In genomic region chrX:150880808-150881165, GRCh38 we compare ENCODE assay signal across 15 cellular contexts. TPM values are rescaled to one million over a fixed set of nuclear protein-coding genes. Genes with fewer than 3 reads are reported as not detected.
DNase-seq lines count a peak whose midpoint lies in the region; ATAC-seq, FAIRE-seq and TF ChIP-seq lines count a peak whose summit lies in the region.
"Had no signal": no experiment of that assay in that cellular context is flagged by ENCODE, and none has a peak within 500 bp of the region (broad histone marks: within the 10 kb centered on the region; RNA-seq: fewer than 3 reads in every experiment).

No MANE protein-coding gene starts in this region.

- peak; percentile 29 for ATAC-seq in GM19023 (IDR thresholded peaks at IDR 0.05; ENCODE audit: unreplicated experiment)
- ATAC-seq in HG03159 (IDR thresholded peaks at IDR 0.05; ENCODE audit: unreplicated experiment) = peak; percentile 14
- peak; percentile 86 for ATAC-seq in K562
- ATAC-seq in HG03565 (IDR thresholded peaks at IDR 0.05; ENCODE audit: unreplicated experiment) = no peak
- ATAC-seq: mucosa of descending colon had no signal

- intact Hi-C loops in K562 (cut with micrococcal nuclease) = no loop called here

- no peak for TF ChIP-seq EP300 in K562 (IDR thresholded peaks at IDR 0.05; ENCODE audit: low read length)

- TF ChIP-seq POLR2A in K562 (conservative IDR thresholded peaks at IDR 0.05) = no peak

- H3K27me3 ChIP-seq in K562 (ENCODE audit: control insufficient read depth in 2 of 2, insufficient read depth in 2 of 2, low read length in 2 of 2) = no peaks in the 10 kb centered on the region
- H3K27me3 ChIP-seq: tibial nerve had no signal

- whole genome bisulfite sequencing in K562 (ENCODE audit: insufficient coverage, low coverage, missing lambda C conversion rate) = 47% methylated on average over 2 of the region's 2 CpGs

- no peak for TF ChIP-seq RAD21 in K562 (CRISPR knock-in tag; conservative IDR thresholded peaks at IDR 0.05 in 1 of 2, IDR thresholded peaks at IDR 0.05 in 1 of 2)

- CTCF ChIA-PET in K562 (lab: Yijun Ruan, JAX; ENCODE audit: low intra/inter-chr PET ratio) = no interaction called here

- no peak for FAIRE-seq in K562 (lab: Jason Lieb, UNC)
- FAIRE-seq: H54 had no signal

- H2AFZ ChIP-seq in K562 (ENCODE audit: low read depth, low read length) = no peak overlapping the region

- peak overlapping the region; percentile 32; the same call in 1 of the 3 replicates for H3K27ac ChIP-seq in K562 (ENCODE audit: extremely low read depth, low read depth, low read length)
- H3K27ac ChIP-seq: prostate gland, tibial nerve had no signal

- in situ Hi-C loops in K562 (cut with MboI) = no loop called here

- no peaks in the 10 kb centered on the region; a peak in 1 of 5 replicates for H3K4me1 ChIP-seq in K562 (replicated peaks in 1 of 2; ENCODE audit: control insufficient read depth in 2 of 2, insufficient read depth in 2 of 2, low read length in 2 of 2)
- H3K4me1 ChIP-seq: prostate gland, tibial nerve had no signal

- no peak overlapping the region for H3K4me3 ChIP-seq in K562
- H3K4me3 ChIP-seq: mucosa of descending colon, prostate gland, tibial nerve had no signal

- TF ChIP-seq CTCF in K562 (IDR thresholded peaks at IDR 0.05 in 2 of 3, conservative IDR thresholded peaks at IDR 0.05 in 1 of 3; ENCODE audit: insufficient read depth in 2 of 3, low read depth in 1 of 3, low read length in 3 of 3) = 0 out of 6 replicates have a peak, but pooled peaks of 1 of the 3 experiments have one; percentile 16

- H3K4me2 ChIP-seq in K562 (ENCODE audit: insufficient read depth, low read length) = no peak overlapping the region

- H3K36me3 ChIP-seq in K562 (ENCODE audit: control insufficient read depth, insufficient read depth, low read length) = no peaks in the 10 kb centered on the region
- H3K36me3 ChIP-seq: prostate gland, tibial nerve had no signal

- DNase-seq in NCI-H2029 (lab: John Stamatoyannopoulos, UW) (peak; percentile 20), NCI-H2029 treated with DMSO at 0.1 percent for 48 hours (lab: John Stamatoyannopoulos, UW) (no peak), K562 (ENCODE audit: extremely low read depth in 1 of 4, low spot score in 3 of 4) (no peak), NCI-H2196 (lab: John Stamatoyannopoulos, UW; ENCODE audit: unreplicated experiment) (no peak), SIG-M5 treated with dmso at 0.1 percent for 504 hours (lab: John Stamatoyannopoulos, UW; ENCODE audit: unreplicated experiment) (no peak)
- DNase-seq: mucosa of descending colon; NCI-H446; stimulated activated CD4-positive, alpha-beta T cell treated with anti-CD3 and anti-CD28 coated beads, Interleukin-15, amount 100 ng/mL, for 24 hours; T-helper 9 cell had no signal

- H3K9ac ChIP-seq in K562 (ENCODE audit: insufficient read depth in 1 of 2, low read depth in 2 of 2, low read length in 2 of 2) = peak overlapping the region in 1 of 2 experiments; percentile 17; a peak in 1 of 4 replicates

- H4K20me1 ChIP-seq in K562 (replicated peaks; ENCODE audit: control insufficient read depth, insufficient read depth, low read length) = no peaks in the 10 kb centered on the region

- no TSS peak for BruUV-seq in K562 (replicated peaks; lab: Mats Ljungman, UMichigan)

- no peaks in the 10 kb centered on the region; the same call in 2 of the 3 replicates for H3K79me2 ChIP-seq in K562 (ENCODE audit: control insufficient read depth, insufficient read depth, low read length)

- POLR2A ChIA-PET in K562 (lab: Yijun Ruan, JAX) = interaction anchor here (1.8 kb wide), 1 partner anchor 9 kb away, joined by 4 read pairs; no protein-coding TSS in a partner anchor

- H3K9me3 ChIP-seq in K562 (replicated peaks; ENCODE audit: control insufficient read depth, insufficient read depth, low read depth, low read length) = 0 out of 2 replicates have a peak, but pooled peaks cover 2% of the 10 kb centered on the region
- H3K9me3 ChIP-seq: mucosa of descending colon, prostate gland, tibial nerve had no signal

- H3K9me1 ChIP-seq in K562 (ENCODE audit: control insufficient read depth, insufficient read depth, low read length) = no peaks in the 10 kb centered on the region

TF ChIP-seq in K562, 482 proteins besides CTCF, POLR2A, EP300 and RAD21 (continues in another document):
- no peak for TF ChIP-seq ZNF41 (CRISPR knock-in tag; conservative IDR thresholded peaks at IDR 0.05)
- no peak for TF ChIP-seq AFF4 (CRISPR knock-in tag; IDR thresholded peaks at IDR 0.05)
- TF ChIP-seq ZNF584 (CRISPR knock-in tag; IDR thresholded peaks at IDR 0.05; ENCODE audit: low read depth) = no peak
- no peak for TF ChIP-seq ZNF592 (IDR thresholded peaks at IDR 0.05)
- no peak for TF ChIP-seq LCOR (CRISPR knock-in tag; IDR thresholded peaks at IDR 0.05)
- TF ChIP-seq MAFF (IDR thresholded peaks at IDR 0.05; ENCODE audit: low read length) = no peak
- TF ChIP-seq SMAD3 (CRISPR knock-in tag; conservative IDR thresholded peaks at IDR 0.05) = no peak
- no peak for TF ChIP-seq ZNF274 (IDR thresholded peaks at IDR 0.05; ENCODE audit: borderline replicate concordance, low read depth, low read length)
- TF ChIP-seq PHB (CRISPR knock-in tag; IDR thresholded peaks at IDR 0.05) = no peak

RNA-seq across cellular contexts. Expression of gene CD99L2, which starts 17.7 kb away (rescaled TPM):
- total RNA-seq in K562 (2011; cell fraction: chromatin; rRNA removed; ENCODE audit: low replicate concordance) = 18.1 and 26.2 TPM in 2 replicates
- 25.0 and 27.5 TPM in 2 replicates for total RNA-seq in K562 (2011; cell fraction: nucleolus; rRNA removed)
- total RNA-seq in K562 (2011; cell fraction: nucleoplasm; rRNA removed) = 27.9 and 31.7 TPM in 2 replicates
- total RNA-seq in K562 (2014; rRNA removed) (10.2 and 11.7 TPM in 2 replicates), K562 (2014; rRNA removed; fragmentation: Illumina TruSeq; extraction: Trizol) (9.6 and 10.4 TPM in 2 replicates), K562 (2015; rRNA removed; fragmentation: Illumina TruSeq; extraction: Trizol) (14.6 and 15.0 TPM in 2 replicates), K562 (2021) (19.0 and 19.6 TPM in 2 replicates)
- polyA plus RNA-seq in K562 (2011; rRNA removed) (11.9 and 15.0 TPM in 2 replicates), K562 (2014; fragmentation: Illumina TruSeq; extraction: Trizol) (17.6 and 18.0 TPM in 2 replicates), K562 (2014; fragmentation: Nextera tagmentation; extraction: Ambion mirVana) (1 to 10 TPM in 1 of 2 experiments, under 1 TPM in 1; 0.76 to 2.8 TPM), K562 (2014; rRNA removed) (12.7 and 13.0 TPM in 2 replicates)
- polyA plus RNA-seq in K562 (2011; cell fraction: cytosol; rRNA removed) = 15.0 and 21.8 TPM in 2 replicates
- 13.6 and 14.1 TPM in 2 replicates for polyA plus RNA-seq in K562 (2011; cell fraction: nucleus; rRNA removed)
- 21.5 and 27.6 TPM in 2 replicates for polyA plus RNA-seq in K562 (2012)
- 13.8 and 13.9 TPM in 2 replicates for polyA minus RNA-seq in K562 (2011; rRNA and poly(A)+ RNA removed)
- 8.4 and 9.1 TPM in 2 replicates for polyA minus RNA-seq in K562 (2011; cell fraction: cytosol; rRNA and poly(A)+ RNA removed)
- polyA minus RNA-seq in K562 (2011; cell fraction: nucleus; rRNA and poly(A)+ RNA removed) = 3.9 and 6.3 TPM in 2 replicates
